In genomic region chr9:137195525-137196220, GRCh38 we compare ENCODE assay signal across 8 cellular contexts. TPM values are rescaled to one million over a fixed set of nuclear protein-coding genes. Genes with fewer than 3 reads are reported as not detected.
A peak's percentile ranks its signal among the peaks of the same experiment; 100 is the strongest.
DNase-seq lines count a peak whose midpoint lies in the region; ATAC-seq and TF ChIP-seq lines count a peak whose summit lies in the region.
"Had no signal": no experiment of that assay in that cellular context is flagged by ENCODE, and none has a peak within 500 bp of the region (broad histone marks: within the 10 kb centered on the region; RNA-seq: fewer than 3 reads in every experiment).

No MANE protein-coding gene starts in this region.

- H3K4me1 Mint-ChIP-seq in chondrocyte (ENCODE audit: low read depth) = peaks cover 33% of the 10 kb centered on the region

- H3K27me3 ChIP-seq in stomach = no peaks in the 10 kb centered on the region
- H3K27me3 ChIP-seq in vagina = no peaks in the 10 kb centered on the region

- intact Hi-C loops in stomach (cut with DNase I; ENCODE audit: low total_unique reads) = no loop called here
- intact Hi-C loops in vagina (cut with DNase I) = no loop called here

- no peak for TF ChIP-seq EP300 in stomach (IDR thresholded peaks at IDR 0.05)

- no peak overlapping the region for H3K4me3 Mint-ChIP-seq in chondrocyte (ENCODE audit: unreplicated experiment)

- peaks cover 1% of the 10 kb centered on the region for H3K36me3 Mint-ChIP-seq in chondrocyte (ENCODE audit: low read depth)

- H3K4me1 ChIP-seq in stomach = peaks cover 48 to 92% (median 86%) of the 10 kb centered on the region in 4 donors
- peaks cover 64% of the 10 kb centered on the region for H3K4me1 ChIP-seq in vagina

- TF ChIP-seq POLR2A in stomach (IDR thresholded peaks at IDR 0.05) (no peak), vagina (IDR thresholded peaks at IDR 0.05) (no peak)

- H3K27ac Mint-ChIP-seq in chondrocyte (ENCODE audit: unreplicated experiment) = peak overlapping the region; percentile 32

- DNase-seq in LNCaP clone FGC (ENCODE audit: low read depth) (no peak), NCI-H2171 (lab: John Stamatoyannopoulos, UW) (peak; percentile 99), chondrocyte (ENCODE audit: low spot score) (no peak), stomach (peak; percentile 84), vagina (ENCODE audit: extremely low spot score in 2 of 2) (no peak)

- H3K36me3 ChIP-seq in stomach (peaks cover 6 to 21% (median 19%) of the 10 kb centered on the region in 4 donors), vagina (peaks cover 0 to 2% of the 10 kb centered on the region in 2 donors)

- no peaks in the 10 kb centered on the region for H3K9me3 Mint-ChIP-seq in chondrocyte (ENCODE audit: low read depth)

- no peaks in the 10 kb centered on the region for H3K27me3 Mint-ChIP-seq in chondrocyte (ENCODE audit: low read depth)

- 33 to 77% (median 37%) methylated on average over 12 to 21 of the region's 21 CpGs for WGBS in stomach, 5 donors

- H3K9me3 ChIP-seq in stomach = no peaks in the 10 kb centered on the region
- H3K9me3 ChIP-seq in vagina = no peaks in the 10 kb centered on the region

- H3K4me3 ChIP-seq in LNCaP clone FGC (ENCODE audit: low read depth, low read length) (peak overlapping the region; percentile 42), stomach (peak overlapping the region; percentile 18 to 78 (median 47)), vagina (no peak overlapping the region)
- H3K4me3 ChIP-seq: coronary artery had no signal

- TF ChIP-seq CTCF in LNCaP clone FGC (IDR thresholded peaks at IDR 0.05; ENCODE audit: control insufficient read depth, extremely low read depth, insufficient read depth) = no peak
- no peak for TF ChIP-seq CTCF in chondrocyte (IDR thresholded peaks at IDR 0.05)
- TF ChIP-seq CTCF in stomach (IDR thresholded peaks at IDR 0.05) = no peak
- no peak for TF ChIP-seq CTCF in vagina (IDR thresholded peaks at IDR 0.05)

- H3K27ac ChIP-seq in stomach (peak overlapping the region; percentile 78 to 97 (median 86)), vagina (no peak overlapping the region)
- H3K27ac ChIP-seq: coronary artery had no signal

- ATAC-seq in HG03439 (IDR thresholded peaks at IDR 0.05; ENCODE audit: unreplicated experiment) (no peak), HG02973 (IDR thresholded peaks at IDR 0.05; ENCODE audit: unreplicated experiment) (no peak)

RNA-seq across cellular contexts. Expression of gene TPRN, which starts 4.9 kb away (rescaled TPM):
- 19.5 to 20.0 TPM (median 19.7 TPM) in 3 replicates for total RNA-seq in chondrocyte
- 100 to 1,000 TPM in 1 of 5 donors, 10 to 100 TPM in 3, 1 to 10 TPM in 1; 8.8 to 161 (median 25.0) TPM for total RNA-seq in stomach
- 10 to 100 TPM; 23.5 to 36.9 (median 24.3) TPM for polyA plus RNA-seq in stomach
- 6.9 TPM for total RNA-seq in vagina

RNA-seq across cellular contexts. Expression of gene SSNA1, which starts 7.2 kb away (rescaled TPM):
- total RNA-seq in chondrocyte (54.5 to 57.8 TPM (median 55.5 TPM) in 3 replicates), stomach (100 to 1,000 TPM in 2 of 5 donors, 10 to 100 TPM in 3; 28.1 to 154 (median 81.4) TPM), vagina (49.8 TPM)
- 100 to 1,000 TPM; 118 to 146 (median 135) TPM for polyA plus RNA-seq in stomach

RNA-seq across cellular contexts. Expression of gene ANAPC2, which starts 7.3 kb away (rescaled TPM):
- 40.3 to 62.6 TPM (median 41.0 TPM) in 3 replicates for total RNA-seq in chondrocyte
- 100 to 1,000 TPM in 1 of 5 donors, 10 to 100 TPM in 4; 35.8 to 147 (median 42.9) TPM for total RNA-seq in stomach
- 10 to 100 TPM; 26.1 to 45.0 (median 40.7) TPM for polyA plus RNA-seq in stomach
- total RNA-seq in vagina = 30.0 TPM

RNA-seq across cellular contexts. Expression of gene TMEM203, which starts 9.8 kb away (rescaled TPM):
- total RNA-seq in chondrocyte (34.9 to 36.8 TPM (median 36.7 TPM) in 3 replicates), stomach (10 to 100 TPM; 20.6 to 33.5 (median 28.0) TPM), vagina (24.6 TPM)
- 10 to 100 TPM; 29.3 to 37.0 (median 35.6) TPM for polyA plus RNA-seq in stomach

RNA-seq across cellular contexts. Expression of gene NDOR1, which starts 9.8 kb away (rescaled TPM):
- 10.8 to 17.7 TPM (median 13.2 TPM) in 3 replicates for total RNA-seq in chondrocyte
- total RNA-seq in stomach = 100 to 1,000 TPM in 1 of 5 donors, 10 to 100 TPM in 2, 1 to 10 TPM in 1, under 1 TPM in 1; 0.89 to 105 (median 15.5) TPM
- polyA plus RNA-seq in stomach = 1 to 10 TPM; 4.6 to 9.5 (median 6.4) TPM
- total RNA-seq in vagina = 12.0 TPM

Comparison
In these comparisons a context has a peak if more than half of its experiments do, and no peak if none do; other contexts are left out.
1. DNase-seq: peak in NCI-H2171 (single experiment) and stomach (single experiment); none in LNCaP clone FGC (single experiment), chondrocyte (single experiment) and vagina (0 of 2).
2. H3K4me3 ChIP-seq: peak in LNCaP clone FGC (single experiment) and stomach (4 of 4); none in vagina (0 of 2).